In genomic region chr1:56719171-56719570, GRCh38 we compare ENCODE assay signal across 21 cellular contexts.
"Had no signal": no experiment of that assay in that cellular context is flagged by ENCODE, and none has a peak within 500 bp of the region (broad histone marks: within the 10 kb centered on the region; RNA-seq: fewer than 3 reads in every experiment).

No MANE protein-coding gene starts in this region.

- H3K27me3 ChIP-seq: ascending aorta, breast epithelium had no signal

- ATAC-seq: activated CD8-positive, alpha-beta T cell treated with anti-CD3 and anti-CD28 coated beads for 36 hours; Panc1 had no signal

- H3K36me3 ChIP-seq: ascending aorta, breast epithelium, SJSA1 had no signal

- H3K4me3 ChIP-seq: ascending aorta, breast epithelium, SJSA1 had no signal

- DNase-seq: activated CD4-positive, alpha-beta T cell treated with anti-CD3 and anti-CD28 coated beads, Interleukin-2, amount 10 ng/mL, durations not matched to agents 24 days and 14 days; activated CD4-positive, alpha-beta T cell treated with anti-CD3 and anti-CD28 coated beads, Interleukin-2, amount 50 U/mL, for 4 hours; activated CD8-positive, alpha-beta T cell treated with anti-CD3 and anti-CD28 coated beads for 36 hours; activated gamma-delta T cell; activated naive CD4-positive, alpha-beta T cell treated with Interleukin-2 at 50 U/mL for 16 hours; activated naive CD8-positive, alpha-beta T cell treated with anti-CD3 and anti-CD28 coated beads, Interleukin-2, amount 10 ng/mL, durations not matched to agents 7 days and 5 days; activated T-cell treated with anti-CD3 and anti-CD28 coated beads, Interleukin-2, amount 50 U/mL, for 1 hour; amygdala; cerebellar nuclear complex; NCI-H1105; NCI-H1417 treated with DMSO at 0.1 percent for 48 hours; NCI-H2029; NCI-H2227 treated with DMSO at 0.1 percent for 48 hours; NCI-H524; RPMI8226; SHP77 treated with DMSO at 0.1 percent for 48 hours; SK-N-SH had no signal

- H3K4me1 ChIP-seq: ascending aorta, breast epithelium, SJSA1 had no signal

- H3K27ac ChIP-seq: ascending aorta, breast epithelium, SJSA1 had no signal

- H3K9me3 ChIP-seq: ascending aorta, breast epithelium, SJSA1, SK-N-SH had no signal
